In genomic region chr6:34248198-34248726, GRCh38 we compare ENCODE assay signal across 8 cellular contexts. TPM values are rescaled to one million over a fixed set of nuclear protein-coding genes. Genes with fewer than 3 reads are reported as not detected.
DNase-seq lines count a peak whose midpoint lies in the region; ATAC-seq and TF ChIP-seq lines count a peak whose summit lies in the region.

No MANE protein-coding gene starts in this region.

- peaks cover 6% of the 10 kb centered on the region; the same call in 1 of the 2 replicates for H4K20me1 ChIP-seq in Karpas-422 (ENCODE audit: insufficient read depth, low read depth, low read length)

- intact Hi-C loops in natural killer cell (cut with micrococcal nuclease) = loop anchor here (2.0 to 5.0 kb wide), 2 partner anchors 66 to 167 kb away; no protein-coding TSS in a partner anchor

- no peak for TF ChIP-seq CTCF in natural killer cell (IDR thresholded peaks at IDR 0.05)

- H3K27ac ChIP-seq in Karpas-422 (ENCODE audit: low read length) = peak overlapping the region; percentile 65

- H3K36me3 Mint-ChIP-seq in natural killer cell = no peaks in the 10 kb centered on the region

- peak overlapping the region; percentile 12; the same call in 1 of the 2 replicates for H2AFZ ChIP-seq in Karpas-422 (ENCODE audit: low read length)

- H3K27me3 ChIP-seq in Karpas-422 (ENCODE audit: low read length) = no peaks in the 10 kb centered on the region

- peak overlapping the region; percentile 94 to 97 for H3K27ac Mint-ChIP-seq in natural killer cell

- H3K4me1 Mint-ChIP-seq in natural killer cell = peaks cover 6 to 40% of the 10 kb centered on the region in 2 donors

- H3K36me3 ChIP-seq in Karpas-422 (ENCODE audit: insufficient read depth, low read length) = 0 out of 2 replicates have a peak, but pooled peaks cover 3% of the 10 kb centered on the region

- H3K9me3 Mint-ChIP-seq in natural killer cell = no peaks in the 10 kb centered on the region

- H3K4me3 Mint-ChIP-seq in natural killer cell = peak overlapping the region; percentile 95

- no peaks in the 10 kb centered on the region for H3K27me3 Mint-ChIP-seq in natural killer cell (ENCODE audit: low read depth in 2 of 2)

- no peaks in the 10 kb centered on the region for H3K9me2 ChIP-seq in Karpas-422 (replicated peaks; ENCODE audit: insufficient read depth, low read length)

- H3K4me3 ChIP-seq in Karpas-422 (ENCODE audit: low read length) = peak overlapping the region; percentile 88

- peak; percentile 15 for ATAC-seq in GM21515 (IDR thresholded peaks at IDR 0.05; ENCODE audit: unreplicated experiment)
- peak; percentile 6 to 45 (median 37) for ATAC-seq in natural killer cell

- peaks cover 30% of the 10 kb centered on the region for H3K4me1 ChIP-seq in Karpas-422 (ENCODE audit: low read length)

- H3K9me3 ChIP-seq in Karpas-422 (ENCODE audit: low read length) = no peaks in the 10 kb centered on the region

- peak overlapping the region; percentile 90 for H3K9ac ChIP-seq in Karpas-422 (ENCODE audit: low read length)

- H3K79me2 ChIP-seq in Karpas-422 (ENCODE audit: low read length) = no peaks in the 10 kb centered on the region

- DNase-seq in EL = peak; percentile 58
- DNase-seq in Karpas-422 = peak; percentile 75
- DNase-seq in activated CD8-positive, alpha-beta memory T cell treated with anti-CD3 and anti-CD28 coated beads, Interleukin-2, amount 50 U/mL, for 48 hours = peak; percentile 76
- peak; percentile 34 for DNase-seq in fibroblast of gingiva (ENCODE audit: low read depth)
- peak; percentile 63 for DNase-seq in natural killer cell
- no peak for DNase-seq in NCI-H1092 treated with DMSO at 0.1 percent for 48 hours (lab: John Stamatoyannopoulos, UW)
- DNase-seq in hippocampal formation (lab: John Stamatoyannopoulos, UW) = no peak

- H3K4me2 ChIP-seq in Karpas-422 (ENCODE audit: low read depth, low read length, poor library complexity, severe bottlenecking) = peak overlapping the region; percentile 87

RNA-seq across cellular contexts. Expression of gene SMIM29, which starts 0.5 kb away (rescaled TPM):
- total RNA-seq in Karpas-422 (2014; rRNA removed; shearing (Covaris generic); ENCODE audit: low replicate concordance) = 35.1 and 44.3 TPM in 2 replicates
- 10 to 100 TPM; 30.8 to 48.0 (median 39.7) TPM for total RNA-seq in natural killer cell

RNA-seq across cellular contexts. Expression of gene HMGA1, which starts 11.6 kb away (rescaled TPM):
- total RNA-seq in Karpas-422 (2014; rRNA removed; shearing (Covaris generic); ENCODE audit: low replicate concordance) = 337 and 353 TPM in 2 replicates
- 10 to 100 TPM; 63.1 to 84.2 (median 77.3) TPM for total RNA-seq in natural killer cell

Comparison
In these comparisons a context has a peak if more than half of its experiments do, and no peak if none do; other contexts are left out.
1. DNase-seq: peak in EL (single experiment), Karpas-422 (single experiment), activated CD8-positive, alpha-beta memory T cell treated with anti-CD3 and anti-CD28 coated beads, Interleukin-2, amount 50 U/mL, for 48 hours (single experiment), fibroblast of gingiva (single experiment) and natural killer cell (single experiment); none in NCI-H1092 treated with DMSO at 0.1 percent for 48 hours (single experiment) and hippocampal formation (0 of 2).